ENCODE assay signal across 11 cellular contexts in genomic region chr4:74365761-74366160, GRCh38. TPM values are rescaled to one million over a fixed set of nuclear protein-coding genes. Genes with fewer than 3 reads are reported as not detected.
A peak's percentile ranks its signal among the peaks of the same experiment; 100 is the strongest.
DNase-seq lines count a peak whose midpoint lies in the region; ATAC-seq, FAIRE-seq and TF ChIP-seq lines count a peak whose summit lies in the region.
"Had no signal": no experiment of that assay in that cellular context is flagged by ENCODE, and none has a peak within 500 bp of the region (broad histone marks: within the 10 kb centered on the region; RNA-seq: fewer than 3 reads in every experiment).

No MANE protein-coding gene starts in this region.

- H2AFZ ChIP-seq in HepG2 (ENCODE audit: low read length) (no peak overlapping the region), mammary epithelial cell (ENCODE audit: low read depth, low read length) (peak overlapping the region; percentile 66)

- H3K27me3 ChIP-seq in right lobe of liver, result peaks cover 0 to 16% of the 10 kb centered on the region in 2 donors
- peaks cover 0 to 22% of the 10 kb centered on the region in 2 experiments; a peak in 3 of 5 replicates for H3K27me3 ChIP-seq in HepG2 (ENCODE audit: control insufficient read depth in 1 of 2, insufficient read depth in 2 of 2, low read length in 2 of 2)
- H3K27me3 ChIP-seq in mammary epithelial cell (ENCODE audit: insufficient read depth, low read length), result no peaks in the 10 kb centered on the region
- no peaks in the 10 kb centered on the region for H3K27me3 ChIP-seq in kidney epithelial cell (ENCODE audit: control insufficient read depth, insufficient read depth, low read length)
- H3K27me3 ChIP-seq in upper lobe of right lung, result peaks cover 27% of the 10 kb centered on the region
- peaks cover 0 to 37% of the 10 kb centered on the region in 2 donors for H3K27me3 ChIP-seq in tibial nerve

- intact Hi-C loops in right lobe of liver (cut with DNase I) (no loop called here), HepG2 (cut with micrococcal nuclease; ENCODE audit: unreplicated experiment) (no loop called here), mammary epithelial cell (cut with micrococcal nuclease) (loop anchor here (1.0 kb wide), 1 partner anchor 45 kb away; no protein-coding TSS in a partner anchor), upper lobe of right lung (cut with DNase I) (no loop called here)

- TF ChIP-seq POLR2A in right lobe of liver (IDR thresholded peaks at IDR 0.05) (no peak), HepG2 (IDR thresholded peaks at IDR 0.05; ENCODE audit: insufficient read depth in 1 of 2, low read depth in 2 of 2, low read length in 2 of 2) (no peak), tibial nerve (IDR thresholded peaks at IDR 0.05) (no peak)

- TF ChIP-seq CTCF in right lobe of liver (IDR thresholded peaks at IDR 0.05) (no peak), HepG2 (CRISPR knock-in tag; IDR thresholded peaks at IDR 0.05) (no peak), mammary epithelial cell (conservative IDR thresholded peaks at IDR 0.05 in 1 of 2, IDR thresholded peaks at IDR 0.05 in 1 of 2; ENCODE audit: extremely low read depth in 1 of 2, insufficient read depth in 1 of 2, low read depth in 1 of 2, low read length in 2 of 2) (no peak), kidney epithelial cell (IDR thresholded peaks at IDR 0.05; ENCODE audit: insufficient read depth, low read length, poor library complexity, severe bottlenecking) (no peak), upper lobe of right lung (IDR thresholded peaks at IDR 0.05) (no peak), tibial nerve (IDR thresholded peaks at IDR 0.05) (no peak)

- ATAC-seq in right lobe of liver, result peak in 3 of 4 donors; percentile 18 to 59 (median 43)
- no peak for ATAC-seq in HepG2
- peak; percentile 37 for ATAC-seq in upper lobe of right lung

- H3K4me1 ChIP-seq in right lobe of liver (peaks cover 0 to 6% (median 0%) of the 10 kb centered on the region in 4 donors), HepG2 (ENCODE audit: insufficient read depth, low read length) (no peaks in the 10 kb centered on the region), mammary epithelial cell (ENCODE audit: insufficient read depth, low read length) (peaks cover 13% of the 10 kb centered on the region), upper lobe of right lung (peaks cover 11% of the 10 kb centered on the region), tibial nerve (peaks cover 0 to 17% (median 3%) of the 10 kb centered on the region in 4 donors)

- H3K4me2 ChIP-seq in HepG2 (ENCODE audit: low read depth, low read length) (no peak overlapping the region; the same call in 1 of the 2 replicates), mammary epithelial cell (ENCODE audit: insufficient read depth, low read depth, low read length) (peak overlapping the region; percentile 97)

- POLR2A ChIA-PET in HepG2 (lab: Yijun Ruan, JAX), result no interaction called here

- H3K27ac ChIP-seq in right lobe of liver (no peak overlapping the region), HepG2 (ENCODE audit: extremely low read length, insufficient read depth, low read length) (no peak overlapping the region), mammary epithelial cell (ENCODE audit: insufficient read depth, low read depth, low read length) (peak overlapping the region; percentile 83), upper lobe of right lung (no peak overlapping the region), tibial nerve (no peak overlapping the region)
- H3K27ac ChIP-seq: C4-2B, SK-N-MC had no signal

- H3K36me3 ChIP-seq in right lobe of liver (no peaks in the 10 kb centered on the region), HepG2 (replicated peaks in 1 of 2; ENCODE audit: control insufficient read depth in 1 of 2, insufficient read depth in 2 of 2, low read length in 2 of 2) (no peaks in the 10 kb centered on the region), mammary epithelial cell (ENCODE audit: insufficient read depth, low read length) (peaks cover 2% of the 10 kb centered on the region), kidney epithelial cell (ENCODE audit: control insufficient read depth, insufficient read depth, low read length) (no peaks in the 10 kb centered on the region), upper lobe of right lung (no peaks in the 10 kb centered on the region), tibial nerve (no peaks in the 10 kb centered on the region)

- no peak for FAIRE-seq in HepG2 (lab: Jason Lieb, UNC)

- H4K20me1 ChIP-seq in HepG2 (ENCODE audit: insufficient read depth, low read length) (no peaks in the 10 kb centered on the region), mammary epithelial cell (ENCODE audit: insufficient read depth, low read length) (no peaks in the 10 kb centered on the region)

- TF ChIP-seq RAD21 in HepG2 (CRISPR knock-in tag; IDR thresholded peaks at IDR 0.05), result no peak

- H3K9me3 ChIP-seq in right lobe of liver (no peaks in the 10 kb centered on the region), HepG2 (ENCODE audit: low read length) (no peaks in the 10 kb centered on the region), mammary epithelial cell (replicated peaks; ENCODE audit: insufficient read depth, low read length) (no peaks in the 10 kb centered on the region), upper lobe of right lung (no peaks in the 10 kb centered on the region), tibial nerve (no peaks in the 10 kb centered on the region)

- TF ChIP-seq EP300 in HepG2 (IDR thresholded peaks at IDR 0.05; ENCODE audit: low read depth in 2 of 2, low read length in 2 of 2), result no peak
- TF ChIP-seq EP300 in HepG2 (CRISPR knock-in tag; IDR thresholded peaks at IDR 0.05; ENCODE audit: borderline replicate concordance), result no peak
- TF ChIP-seq EP300 in tibial nerve (IDR thresholded peaks at IDR 0.05), result no peak

- WGBS in right lobe of liver (ENCODE audit: insufficient coverage, low coverage, low lambda C conversion rate, missing lambda C conversion rate), result 12% methylated on average over 11 of the region's 11 CpGs
- 45% methylated on average over 11 of the region's 11 CpGs for WGBS in HepG2 (ENCODE audit: low lambda C conversion rate)
- WGBS in mammary epithelial cell (ENCODE audit: low coverage, missing lambda C conversion rate), result 7% methylated on average over 11 of the region's 11 CpGs
- WGBS in tibial nerve, 2 donors, result 13 to 14% methylated on average over 11 of the region's 11 CpGs

- DNase-seq in right lobe of liver (peak in 1 of 3 donors; percentile 46), HepG2 (ENCODE audit: low spot score) (no peak), mammary epithelial cell (no peak), kidney epithelial cell (ENCODE audit: low read depth) (no peak), upper lobe of right lung (peak; percentile 49), kidney glomerular epithelial cell (lab: John Stamatoyannopoulos, UW) (no peak), tibial nerve (ENCODE audit: low spot score in 2 of 2) (no peak)
- DNase-seq in activated CD4-positive, alpha-beta T cell treated with anti-CD3 and anti-CD28 coated beads for 48 hours, result no peak

- CTCF ChIA-PET in HepG2 (lab: Yijun Ruan, JAX; ENCODE audit: low intra/inter-chr PET ratio, low total read pairs), result no interaction called here
- CTCF ChIA-PET in mammary epithelial cell (lab: Charles Lee; ENCODE audit: low non-redundant PET), result interaction anchor here (0.8 kb wide), 1 partner anchor 10 kb away, joined by 36 read pairs; no protein-coding TSS in a partner anchor

- no peaks in the 10 kb centered on the region for H3K79me2 ChIP-seq in HepG2 (ENCODE audit: insufficient read depth, low read length)
- H3K79me2 ChIP-seq in mammary epithelial cell (ENCODE audit: insufficient read depth, low read length), result peaks cover 47% of the 10 kb centered on the region

- dilution Hi-C loops in mammary epithelial cell (cut with HindIII; ENCODE audit: low sequenced_read_pairs), result no loop called here

- no TSS peak for BruUV-seq in HepG2 (replicated peaks; lab: Mats Ljungman, UMichigan)
- BruUV-seq in mammary epithelial cell (replicated peaks; lab: Mats Ljungman, UMichigan), result TSS peak; percentile 51

- in situ Hi-C loops in HepG2 (cut with HindIII; ENCODE audit: extremely low pct_ligation_motif_present, low pct_unique_long_range_greater_than_20kb) (no loop called here), mammary epithelial cell (cut with MboI; ENCODE audit: low sequenced_read_pairs in 2 of 2) (no loop called here)

- H3K9ac ChIP-seq in HepG2 (ENCODE audit: insufficient read depth, low read depth, low read length) (no peak overlapping the region), mammary epithelial cell (ENCODE audit: insufficient read depth, low read length) (peak overlapping the region; percentile 68)

- H3K4me3 ChIP-seq in right lobe of liver, result no peak overlapping the region
- H3K4me3 ChIP-seq in HepG2 (replicated peaks in 1 of 3; ENCODE audit: insufficient read depth in 1 of 3, low read depth in 2 of 3, low read length in 3 of 3), result no peak overlapping the region
- peak overlapping the region; percentile 65 to 91 (median 81) for H3K4me3 ChIP-seq in mammary epithelial cell (replicated peaks in 1 of 3; ENCODE audit: insufficient read depth in 1 of 3, low read depth in 2 of 3, low read length in 3 of 3)
- peak overlapping the region; percentile 61 for H3K4me3 ChIP-seq in kidney epithelial cell (ENCODE audit: low read depth, low read length)
- peak overlapping the region; percentile 37 for H3K4me3 ChIP-seq in upper lobe of right lung
- H3K4me3 ChIP-seq in tibial nerve, result peak overlapping the region in 2 of 4 donors; percentile 15 to 42
- H3K4me3 ChIP-seq: SK-N-MC had no signal

RNA-seq across cellular contexts. Expression of gene EREG, which starts 0.8 kb away (rescaled TPM):
- total RNA-seq in right lobe of liver (under 1 TPM in 2 of 6 experiments, not detected in 4; 0.11 to 0.50 TPM), HepG2 (2016; rRNA removed; fragmentation: Illumina TruSeq; extraction: Trizol) (0.13 TPM in 1 of 2 replicates, not detected in the other), mammary epithelial cell (10 to 100 TPM in 1 of 2 donors, 1 to 10 TPM in 1; 9.5 to 44.0 TPM), kidney epithelial cell (4.3 and 7.5 TPM in 2 replicates), upper lobe of right lung (0.69 TPM), tibial nerve (under 1 TPM in 2 of 4 donors, not detected in 2; 0.20 to 0.21 TPM)
- total RNA-seq in HepG2 (2016; cell fraction: cytosol; rRNA removed; fragmentation: Illumina TruSeq; extraction: Trizol; ENCODE audit: low read depth), result not detected in 2 replicates
- 0.04 and 0.10 TPM in 2 replicates for total RNA-seq in HepG2 (2016; cell fraction: insoluble cytoplasmic fraction; rRNA removed; fragmentation: Illumina TruSeq; extraction: Trizol)
- total RNA-seq in HepG2 (2016; cell fraction: membrane; rRNA removed; fragmentation: Illumina TruSeq; extraction: Trizol), result 0.03 and 0.07 TPM in 2 replicates
- total RNA-seq in HepG2 (2016; cell fraction: nucleus; rRNA removed; fragmentation: Illumina TruSeq; extraction: Trizol), result 0.09 and 0.22 TPM in 2 replicates
- polyA plus RNA-seq in HepG2 (2011; rRNA removed) (0.11 and 0.24 TPM in 2 replicates), mammary epithelial cell (13.2 TPM)
- polyA plus RNA-seq in HepG2 (2011; cell fraction: cytosol; rRNA removed), result 0.06 and 0.07 TPM in 2 replicates
- 0.08 and 0.09 TPM in 2 replicates for polyA plus RNA-seq in HepG2 (2011; cell fraction: nucleus; rRNA removed)
- polyA plus RNA-seq in HepG2 (2012), result 0.04 and 0.16 TPM in 2 replicates
- not detected in 2 replicates for polyA plus RNA-seq in HepG2 (2016; cell fraction: cytosol; fragmentation: Illumina TruSeq; extraction: Trizol; ENCODE audit: low read depth)
- polyA plus RNA-seq in HepG2 (2016; cell fraction: insoluble cytoplasmic fraction; fragmentation: Illumina TruSeq; extraction: Trizol; ENCODE audit: low read depth), result 0.04 and 0.09 TPM in 2 replicates
- polyA plus RNA-seq in HepG2 (2016; cell fraction: membrane; fragmentation: Illumina TruSeq; extraction: Trizol; ENCODE audit: low read depth), result not detected in 2 replicates
- polyA plus RNA-seq in HepG2 (2016; cell fraction: nucleus; fragmentation: Illumina TruSeq; extraction: Trizol; ENCODE audit: insufficient read depth, low read depth), result 0.44 and 0.65 TPM in 2 replicates
- polyA minus RNA-seq in HepG2 (2011; rRNA and poly(A)+ RNA removed; ENCODE audit: low replicate concordance), result 0.04 and 0.05 TPM in 2 replicates
- polyA minus RNA-seq in HepG2 (2011; cell fraction: cytosol; rRNA and poly(A)+ RNA removed), result 0.09 and 0.10 TPM in 2 replicates
- polyA minus RNA-seq in HepG2 (2011; cell fraction: nucleus; rRNA and poly(A)+ RNA removed), result 0.13 and 0.25 TPM in 2 replicates
- polyA minus RNA-seq in mammary epithelial cell, result 22.7 TPM

RNA-seq across cellular contexts. Expression of gene EPGN, which starts 57.5 kb away (rescaled TPM):
- total RNA-seq in right lobe of liver (not detected), HepG2 (2016; rRNA removed; fragmentation: Illumina TruSeq; extraction: Trizol) (not detected in 2 replicates), mammary epithelial cell (100 to 1,000 TPM; 159 to 283 TPM), kidney epithelial cell (5.2 and 7.5 TPM in 2 replicates), upper lobe of right lung (2.8 TPM), tibial nerve (under 1 TPM in 1 of 4 donors, not detected in 3; 0.78 TPM)
- not detected in 2 replicates for total RNA-seq in HepG2 (2016; cell fraction: cytosol; rRNA removed; fragmentation: Illumina TruSeq; extraction: Trizol; ENCODE audit: low read depth)
- not detected in 2 replicates for total RNA-seq in HepG2 (2016; cell fraction: insoluble cytoplasmic fraction; rRNA removed; fragmentation: Illumina TruSeq; extraction: Trizol)
- total RNA-seq in HepG2 (2016; cell fraction: membrane; rRNA removed; fragmentation: Illumina TruSeq; extraction: Trizol), result not detected in 2 replicates
- not detected in 2 replicates for total RNA-seq in HepG2 (2016; cell fraction: nucleus; rRNA removed; fragmentation: Illumina TruSeq; extraction: Trizol)
- polyA plus RNA-seq in HepG2 (2011; rRNA removed) (not detected in 2 replicates), mammary epithelial cell (83.9 TPM)
- not detected in 2 replicates for polyA plus RNA-seq in HepG2 (2011; cell fraction: cytosol; rRNA removed)
- not detected in 2 replicates for polyA plus RNA-seq in HepG2 (2011; cell fraction: nucleus; rRNA removed)
- polyA plus RNA-seq in HepG2 (2012), result 0.13 TPM in 1 of 2 replicates, not detected in the other
- not detected in 2 replicates for polyA plus RNA-seq in HepG2 (2016; cell fraction: cytosol; fragmentation: Illumina TruSeq; extraction: Trizol; ENCODE audit: low read depth)
- not detected in 2 replicates for polyA plus RNA-seq in HepG2 (2016; cell fraction: insoluble cytoplasmic fraction; fragmentation: Illumina TruSeq; extraction: Trizol; ENCODE audit: low read depth)
- polyA plus RNA-seq in HepG2 (2016; cell fraction: membrane; fragmentation: Illumina TruSeq; extraction: Trizol; ENCODE audit: low read depth), result not detected in 2 replicates
- polyA plus RNA-seq in HepG2 (2016; cell fraction: nucleus; fragmentation: Illumina TruSeq; extraction: Trizol; ENCODE audit: insufficient read depth, low read depth), result not detected in 2 replicates
- polyA minus RNA-seq in HepG2 (2011; rRNA and poly(A)+ RNA removed; ENCODE audit: low replicate concordance), result 84.9 TPM in 1 of 2 replicates, not detected in the other
- not detected in 2 replicates for polyA minus RNA-seq in HepG2 (2011; cell fraction: cytosol; rRNA and poly(A)+ RNA removed)
- 0.52 TPM in 1 of 2 replicates, not detected in the other for polyA minus RNA-seq in HepG2 (2011; cell fraction: nucleus; rRNA and poly(A)+ RNA removed)
- polyA minus RNA-seq in mammary epithelial cell, result 13.9 TPM
- total RNA-seq: dermis microvascular lymphatic vessel endothelial cell had no signal

Comparison
In these comparisons a context has a peak if more than half of its experiments do, and no peak if none do; other contexts are left out.
1. H3K4me3 ChIP-seq: peak in mammary epithelial cell (3 of 3), kidney epithelial cell (single experiment) and upper lobe of right lung (single experiment); none in right lobe of liver (0 of 3) and HepG2 (0 of 3).
2. RNA of gene EPGN, which starts 57.5 kb away (total RNA-seq): 159 to 283 TPM in mammary epithelial cell; 5.2 to 7.5 TPM in kidney epithelial cell, 2.8 TPM in upper lobe of right lung (single experiment), 0.78 TPM in tibial nerve, not detected in right lobe of liver and not detected in HepG2; every median in the first group is over 10 times any median in the second.